Comparison of ENCODE assay signal across 17 cellular contexts in the genomic region with DNA sequence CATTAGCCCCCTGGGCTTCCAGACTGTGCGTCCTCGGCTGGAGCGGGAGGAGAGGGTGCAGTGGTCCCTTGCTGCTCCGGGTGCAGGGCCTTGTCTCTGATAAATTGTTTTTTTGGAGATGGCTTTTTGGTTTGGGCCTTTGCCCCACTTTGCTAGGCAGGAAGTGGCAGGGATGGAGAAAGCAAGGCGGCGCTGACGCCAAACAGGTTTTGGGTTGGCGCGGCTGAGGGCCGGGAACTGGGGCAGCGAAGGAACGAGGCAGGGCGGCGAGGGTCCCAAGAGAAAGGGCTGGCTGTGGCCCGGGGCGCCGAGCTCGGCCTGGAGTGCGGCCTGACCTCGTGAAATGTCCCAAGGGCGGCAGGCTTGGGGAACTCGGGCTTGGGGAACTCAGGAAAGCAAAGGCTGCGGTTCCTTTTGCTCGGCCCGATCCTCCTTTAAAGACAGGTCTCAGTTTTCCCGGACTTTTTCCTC. TPM values are rescaled to one million over a fixed set of nuclear protein-coding genes. Genes with fewer than 3 reads are reported as not detected.
A peak's percentile ranks its signal among the peaks of the same experiment; 100 is the strongest.
DNase-seq lines count a peak whose midpoint lies in the region; ATAC-seq, FAIRE-seq and TF ChIP-seq lines count a peak whose summit lies in the region.
"Had no signal": no experiment of that assay in that cellular context is flagged by ENCODE, and none has a peak within 500 bp of the region (broad histone marks: within the 10 kb centered on the region; RNA-seq: fewer than 3 reads in every experiment).

No MANE protein-coding gene starts in this region.

- H3F3A ChIP-seq in MM.1S (ENCODE audit: insufficient read depth, low read length): no peaks in the 10 kb centered on the region

- in situ Hi-C loops in GM13976 (cut with MboI; ENCODE audit: low sequenced_read_pairs, unreplicated experiment): loop anchor here (25.0 kb wide), 1 partner anchor 478 kb away; no protein-coding TSS in a partner anchor

- peaks cover 73% of the 10 kb centered on the region for H3K27me3 ChIP-seq in astrocyte (ENCODE audit: insufficient read depth, low read length)
- H3K27me3 ChIP-seq in BE2C: peaks cover 99% of the 10 kb centered on the region
- peaks cover 60% of the 10 kb centered on the region for H3K27me3 ChIP-seq in MM.1S (replicated peaks; ENCODE audit: insufficient read depth, low read length)

- TF ChIP-seq CTCF in AG09309 (IDR thresholded peaks at IDR 0.05; ENCODE audit: control insufficient read depth, insufficient read depth, low read depth, low read length, missing control alignments): no peak
- no peak for TF ChIP-seq CTCF in GM13976 (IDR thresholded peaks at IDR 0.05; ENCODE audit: borderline replicate concordance, control extremely low read depth, extremely low read depth, insufficient read depth, missing control alignments)
- TF ChIP-seq CTCF in astrocyte (IDR thresholded peaks at IDR 0.05; ENCODE audit: insufficient read depth, low read depth, low read length): no peak
- no peak for TF ChIP-seq CTCF in HFFc6 (IDR thresholded peaks at IDR 0.05)
- TF ChIP-seq CTCF in BE2C (IDR thresholded peaks at IDR 0.05; ENCODE audit: low read depth, low read length): no peak
- TF ChIP-seq CTCF in MM.1S (IDR thresholded peaks at IDR 0.05; ENCODE audit: low read length): no peak

- peaks cover 13% of the 10 kb centered on the region for H3K9me3 Mint-ChIP-seq in astrocyte (ENCODE audit: unreplicated experiment)
- H3K9me3 Mint-ChIP-seq in naive B cell: peaks cover 0 to 16% (median 10%) of the 10 kb centered on the region in 7 donors
- peaks cover 9% of the 10 kb centered on the region; the same call in 1 of the 2 replicates for H3K9me3 Mint-ChIP-seq in HFFc6

- H3K4me3 ChIP-seq in AG09309 (ENCODE audit: control insufficient read depth, low read depth, low read length) (peak overlapping the region; percentile 13), astrocyte (ENCODE audit: insufficient read depth, low read depth, low read length) (no peak overlapping the region), BE2C (ENCODE audit: low read depth, low read length) (no peak overlapping the region), MM.1S (ENCODE audit: low read length) (no peak overlapping the region)
- H3K4me3 ChIP-seq: PC-9, SK-N-MC had no signal

- DNase-seq in AG09309 (ENCODE audit: low read depth): no peak
- DNase-seq in GM13976 (ENCODE audit: low spot score): peak; percentile 31
- no peak for DNase-seq in astrocyte (ENCODE audit: low read depth)
- DNase-seq in naive B cell: no peak
- DNase-seq in HFFc6: no peak
- no peak for DNase-seq in BE2C
- DNase-seq in MM.1S: no peak
- DNase-seq: activated gamma-delta T cell treated with Interleukin-2 at 50 U/mL for 16 hours; effector CD4-positive, alpha-beta T cell; hippocampal formation; left ventricle myocardium superior; NCI-H1694 treated with DMSO at 0.1 percent for 48 hours; NCI-H510A treated with DMSO at 0.1 percent for 48 hours; PC-9 had no signal

- peaks cover 57% of the 10 kb centered on the region for H3K27me3 Mint-ChIP-seq in astrocyte (ENCODE audit: low read depth, unreplicated experiment)
- H3K27me3 Mint-ChIP-seq in naive B cell: peaks cover 46 to 69% (median 55%) of the 10 kb centered on the region in 3 donors
- peaks cover 67% of the 10 kb centered on the region for H3K27me3 Mint-ChIP-seq in HFFc6 (ENCODE audit: insufficient read depth)

- H3K79me2 ChIP-seq in astrocyte (ENCODE audit: insufficient read depth, low read length) (peaks cover 56% of the 10 kb centered on the region), MM.1S (ENCODE audit: low read length) (no peaks in the 10 kb centered on the region)

- H3K27ac ChIP-seq in astrocyte (ENCODE audit: low read depth, low read length) (no peak overlapping the region), MM.1S (ENCODE audit: low read length) (no peak overlapping the region)
- H3K27ac ChIP-seq: PC-9, SK-N-MC had no signal

- no peak overlapping the region for H3K27ac Mint-ChIP-seq in astrocyte (ENCODE audit: unreplicated experiment)
- peak overlapping the region in 5 of 6 donors; percentile 54 to 96 (median 86) for H3K27ac Mint-ChIP-seq in naive B cell
- no peak overlapping the region for H3K27ac Mint-ChIP-seq in HFFc6

- H3K4me3 Mint-ChIP-seq in astrocyte (ENCODE audit: unreplicated experiment) (no peak overlapping the region), naive B cell (peak overlapping the region in 7 of 8 donors; percentile 47 to 80 (median 63)), HFFc6 (no peak overlapping the region)

- H3K4me1 Mint-ChIP-seq in astrocyte (ENCODE audit: low read depth, unreplicated experiment) (no peaks in the 10 kb centered on the region), naive B cell (peaks cover 27 to 55% (median 46%) of the 10 kb centered on the region in 3 donors), HFFc6 (ENCODE audit: low read depth) (no peaks in the 10 kb centered on the region)

- H3K9me3 ChIP-seq in astrocyte (ENCODE audit: insufficient read depth, low read depth, low read length) (no peaks in the 10 kb centered on the region), BE2C (peaks cover 4% of the 10 kb centered on the region; the same call in 1 of the 2 replicates), MM.1S (replicated peaks; ENCODE audit: insufficient read depth, low read length) (no peaks in the 10 kb centered on the region)

- H4K20me1 ChIP-seq in astrocyte (ENCODE audit: insufficient read depth, low read length) (peaks cover 38% of the 10 kb centered on the region), MM.1S (ENCODE audit: insufficient read depth, low read length) (no peaks in the 10 kb centered on the region)

- no peak overlapping the region for H2AFZ ChIP-seq in astrocyte (ENCODE audit: low read depth, low read length)
- no peak overlapping the region for H2AFZ ChIP-seq in MM.1S (ENCODE audit: low read length)
- H2AFZ ChIP-seq: PC-9 had no signal

- FAIRE-seq in astrocyte (lab: Jason Lieb, UNC): no peak

- H3K4me1 ChIP-seq in astrocyte (ENCODE audit: insufficient read depth, low read length) (no peaks in the 10 kb centered on the region), BE2C (no peaks in the 10 kb centered on the region), MM.1S (ENCODE audit: low read length) (no peaks in the 10 kb centered on the region)

- H3K9ac ChIP-seq in astrocyte (ENCODE audit: low read length): peak overlapping the region; percentile 31
- no peak overlapping the region for H3K9ac ChIP-seq in MM.1S (ENCODE audit: low read length)

- no peak for ATAC-seq in naive B cell (ENCODE audit: low read depth in 2 of 2)
- no peak for ATAC-seq in HG02973 (IDR thresholded peaks at IDR 0.05; ENCODE audit: unreplicated experiment)
- ATAC-seq: left ventricle myocardium superior had no signal

- peak overlapping the region; percentile 81 for H3K4me2 ChIP-seq in astrocyte (ENCODE audit: low read length)
- no peak overlapping the region for H3K4me2 ChIP-seq in MM.1S (ENCODE audit: low read depth, low read length)
- H3K4me2 ChIP-seq: PC-9 had no signal

- H3K36me3 Mint-ChIP-seq in astrocyte (ENCODE audit: low read depth, unreplicated experiment) (peaks cover 1% of the 10 kb centered on the region), naive B cell (peaks cover 5 to 8% of the 10 kb centered on the region in 2 donors), HFFc6 (ENCODE audit: low read depth) (no peaks in the 10 kb centered on the region; the same call in 1 of the 2 replicates)

- H3K36me3 ChIP-seq in astrocyte (ENCODE audit: insufficient read depth, low read length) (no peaks in the 10 kb centered on the region), BE2C (no peaks in the 10 kb centered on the region), MM.1S (replicated peaks; ENCODE audit: insufficient read depth, low read length) (no peaks in the 10 kb centered on the region)

- H3K9me2 ChIP-seq in MM.1S (replicated peaks; ENCODE audit: insufficient read depth, low read length): no peaks in the 10 kb centered on the region

RNA-seq across cellular contexts. Expression of a gene that starts 4.1 kb away (rescaled TPM):
- 0.14 TPM in 1 of 2 replicates, not detected in the other for total RNA-seq in astrocyte
- polyA plus RNA-seq in naive B cell (ENCODE audit: low read depth in 6 of 6): under 1 TPM in 1 of 6 donors, not detected in 5; 0.27 TPM
- total RNA-seq in HFFc6 (2021; fragmentation: NEBNext Ultra II Directional; extraction: Animal tissue kit (Norgen Biotek cat#: 25700)): not detected
- not detected for polyA plus RNA-seq in BE2C (2012; ENCODE audit: insufficient read depth, insufficient read length, low read depth)
- total RNA-seq: fibroblast of lung, left ventricle myocardium superior had no signal
- polyA plus RNA-seq: fibroblast of lung had no signal

Comparison
In these comparisons a context has a peak if more than half of its experiments do, and no peak if none do; other contexts are left out.
1. H3K27ac Mint-ChIP-seq: peak in naive B cell (5 of 6); none in astrocyte (single experiment) and HFFc6 (single experiment).
2. H3K4me3 Mint-ChIP-seq: peak in naive B cell (7 of 8); none in astrocyte (single experiment) and HFFc6 (single experiment).